Comparison of ENCODE assay signal across 23 cellular contexts in genomic region chr11:114057147-114057546, GRCh38. TPM values are rescaled to one million over a fixed set of nuclear protein-coding genes. Genes with fewer than 3 reads are reported as not detected.
DNase-seq lines count a peak whose midpoint lies in the region; ATAC-seq, FAIRE-seq and TF ChIP-seq lines count a peak whose summit lies in the region.
"Had no signal": no experiment of that assay in that cellular context is flagged by ENCODE, and none has a peak within 500 bp of the region (broad histone marks: within the 10 kb centered on the region; RNA-seq: fewer than 3 reads in every experiment).

No MANE protein-coding gene starts in this region.

- no peak for TF ChIP-seq CTCF in C4-2B (conservative IDR thresholded peaks at IDR 0.05)
- TF ChIP-seq CTCF in right atrium auricular region (IDR thresholded peaks at IDR 0.05): no peak
- no peak for TF ChIP-seq CTCF in mucosa of descending colon (IDR thresholded peaks at IDR 0.05)

- H3K27ac ChIP-seq in C4-2B: peak overlapping the region; percentile 99
- H3K27ac ChIP-seq in right atrium auricular region: peak overlapping the region; percentile 100
- no peak overlapping the region for H3K27ac ChIP-seq in small intestine (ENCODE audit: low read depth in 1 of 2, low read length in 1 of 2)

- ATAC-seq in mucosa of descending colon: no peak
- ATAC-seq in GM18498 (IDR thresholded peaks at IDR 0.05; ENCODE audit: unreplicated experiment): no peak
- ATAC-seq: activated T-helper 17 cell treated with anti-CD3 and anti-CD28 coated beads, Interleukin-2, amount 50 U/mL, for 72 hours; gastroesophageal sphincter; left colon had no signal

- H3K27me3 ChIP-seq in right atrium auricular region (no peaks in the 10 kb centered on the region), small intestine (ENCODE audit: control insufficient read depth in 2 of 2, insufficient read depth in 2 of 2, low read length in 2 of 2) (peaks cover 0 to 5% of the 10 kb centered on the region in 2 donors)
- H3K27me3 ChIP-seq: gastroesophageal sphincter had no signal

- intact Hi-C loops in mucosa of descending colon (cut with DNase I, micrococcal nuclease): no loop called here

- no peak overlapping the region for H3K4me3 ChIP-seq in right atrium auricular region
- H3K4me3 ChIP-seq in small intestine (ENCODE audit: low read depth in 1 of 2, low read length in 2 of 2): no peak overlapping the region
- no peak overlapping the region for H3K4me3 ChIP-seq in mucosa of descending colon
- H3K4me3 ChIP-seq: gastroesophageal sphincter had no signal

- no peaks in the 10 kb centered on the region for H3K9me3 ChIP-seq in right atrium auricular region
- H3K9me3 ChIP-seq in small intestine (ENCODE audit: control insufficient read depth, low read depth): no peaks in the 10 kb centered on the region
- H3K9me3 ChIP-seq in mucosa of descending colon: no peaks in the 10 kb centered on the region
- H3K9me3 ChIP-seq: gastroesophageal sphincter had no signal

- 27 to 68% (median 27%) methylated on average over 7 of the region's 7 CpGs for WGBS in small intestine, 3 donors

- H3K4me1 ChIP-seq in right atrium auricular region (peaks cover 0 to 28% of the 10 kb centered on the region in 2 donors), small intestine (ENCODE audit: control insufficient read depth in 2 of 2, insufficient read depth in 1 of 2, low read depth in 1 of 2, low read length in 1 of 2) (peaks cover 0 to 1% of the 10 kb centered on the region in 2 donors), mucosa of descending colon (ENCODE audit: low read depth) (peaks cover 13% of the 10 kb centered on the region)

- no peak for FAIRE-seq in small intestine (lab: Jason Lieb, UNC)
- FAIRE-seq: H54, HTR-8/SVneo had no signal

- DNase-seq in OCI-M1 (lab: John Stamatoyannopoulos, UW): peak; percentile 66
- DNase-seq in right atrium auricular region (ENCODE audit: low spot score): no peak
- peak; percentile 77 for DNase-seq in small intestine
- no peak for DNase-seq in glomerular visceral epithelial cell (ENCODE audit: extremely low spot score)
- no peak for DNase-seq in mucosa of descending colon
- no peak for DNase-seq in NCI-H2196 treated with DMSO at 0.1 percent for 48 hours (lab: John Stamatoyannopoulos, UW; ENCODE audit: unreplicated experiment)
- DNase-seq: activated CD4-positive, alpha-beta T cell treated with anti-CD3 and anti-CD28 coated beads for 4 hours; caudate nucleus; CD4-positive, alpha-beta memory T cell; DMS53; Karpas-422; left colon; NCI-H1417 treated with DMSO at 0.1 percent for 48 hours; NCI-H226; occipital lobe; stimulated activated CD4-positive, alpha-beta T cell treated with anti-CD3 and anti-CD28 coated beads, Interleukin-1b, Interleukin-23, amount 100 ng/mL, for 48 hours had no signal

- H3K36me3 ChIP-seq in right atrium auricular region (peaks cover 18% of the 10 kb centered on the region), small intestine (ENCODE audit: control insufficient read depth in 2 of 2, insufficient read depth in 2 of 2, low read length in 2 of 2) (no peaks in the 10 kb centered on the region), mucosa of descending colon (ENCODE audit: low read depth) (no peaks in the 10 kb centered on the region)

RNA-seq across cellular contexts. Expression of gene ZBTB16, which starts 2.4 kb away (rescaled TPM):
- total RNA-seq in right atrium auricular region (100 to 1,000 TPM in 1 of 2 donors, 10 to 100 TPM in 1; 65.5 to 101 TPM), mucosa of descending colon (10 to 100 TPM in 2 of 3 donors, 1 to 10 TPM in 1; 4.9 to 82.1 (median 48.8) TPM)
- polyA plus RNA-seq in small intestine: 10 to 100 TPM in 2 of 3 donors, 1 to 10 TPM in 1; 7.8 to 32.4 (median 27.1) TPM
- total RNA-seq: RPMI7951 had no signal

Comparison
In these comparisons a context has a peak if more than half of its experiments do, and no peak if none do; other contexts are left out.
1. H3K27ac ChIP-seq: peak in C4-2B (single experiment) and right atrium auricular region (2 of 2); none in small intestine (0 of 2).
2. DNase-seq: peak in OCI-M1 (single experiment) and small intestine (single experiment); none in right atrium auricular region (single experiment), glomerular visceral epithelial cell (single experiment), mucosa of descending colon (0 of 3) and NCI-H2196 treated with DMSO at 0.1 percent for 48 hours (single experiment).